ENCODE assay signal across 8 cellular contexts in the genomic region with DNA sequence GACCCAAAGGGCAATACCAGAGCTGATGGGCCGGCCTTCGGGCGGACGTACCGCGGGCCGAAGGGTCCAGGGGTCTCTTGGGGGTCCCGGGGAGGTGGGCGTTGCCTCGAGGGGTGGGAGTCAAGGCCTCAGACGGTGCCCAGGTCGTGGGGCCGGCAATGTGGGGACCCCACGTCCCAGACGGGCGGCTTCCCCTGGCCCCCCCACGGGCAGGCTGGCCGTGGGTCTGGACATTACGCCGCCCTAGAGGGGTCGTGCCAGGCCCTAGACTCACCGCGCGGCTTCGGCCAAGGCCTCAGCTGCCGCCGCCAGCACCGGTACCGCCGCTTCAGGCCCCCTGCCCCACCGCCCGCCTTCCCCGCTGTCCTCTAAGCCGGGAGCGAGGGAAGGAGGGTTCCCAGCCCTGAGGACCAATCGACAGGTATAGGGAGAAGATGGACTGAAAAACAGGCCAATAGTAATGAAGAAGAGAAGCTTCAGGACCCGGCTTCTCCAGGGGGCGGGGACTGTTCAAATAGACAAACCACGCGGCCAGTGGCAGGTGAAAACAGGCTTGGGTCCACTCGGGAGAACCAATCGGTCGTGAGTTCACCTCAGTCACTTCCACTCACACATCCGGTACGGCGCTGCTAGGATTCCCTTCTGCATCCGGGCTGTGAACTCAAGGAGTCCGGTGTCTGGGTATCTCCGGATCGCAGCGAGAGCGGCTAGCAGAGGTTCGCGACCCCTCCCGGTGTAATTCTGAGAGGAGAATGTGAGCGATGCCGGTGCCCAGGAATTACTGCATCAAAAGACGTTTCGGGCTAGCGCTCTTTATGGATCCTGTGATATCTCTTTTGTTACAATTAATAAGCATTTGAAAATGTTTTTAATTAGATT. TPM values are rescaled to one million over a fixed set of nuclear protein-coding genes. Genes with fewer than 3 reads are reported as not detected.
DNase-seq lines count a peak whose midpoint lies in the region; ATAC-seq and TF ChIP-seq lines count a peak whose summit lies in the region.

MTOR (minus strand) TSS at position 381 of the 879 bp plus-strand sequence. CDS start 3,142 bp downstream, outside the sequence.

- H3K9me2 ChIP-seq in SU-DHL-6 (replicated peaks; ENCODE audit: insufficient read depth, low read length): no peaks in the 10 kb centered on the region

- no peaks in the 10 kb centered on the region for H3K9me3 Mint-ChIP-seq in activated naive CD8-positive, alpha-beta T cell treated with anti-CD3 and anti-CD28 coated beads, Interleukin-2, amount 10 ng/mL, durations not matched to agents 7 days and 5 days
- H3K9me3 Mint-ChIP-seq in osteocyte (ENCODE audit: unreplicated experiment): no peaks in the 10 kb centered on the region

- POLR2A ChIA-PET in activated naive CD8-positive, alpha-beta T cell treated with anti-CD3 and anti-CD28 coated beads, Interleukin-2, amount 10 ng/mL, durations not matched to agents 7 days and 5 days (lab: Charles Lee): interaction anchor here (0.7 to 2.6 kb wide), 17 partner anchors 9 to 646 kb away, joined by 3 to 32 read pairs (median 5); partner anchors contain the start of genes EXOSC10, FBXO6 and UBIAD1

- peaks cover 3% of the 10 kb centered on the region for H3K27me3 Mint-ChIP-seq in activated naive CD8-positive, alpha-beta T cell treated with anti-CD3 and anti-CD28 coated beads, Interleukin-2, amount 10 ng/mL, durations not matched to agents 7 days and 5 days
- no peaks in the 10 kb centered on the region for H3K27me3 Mint-ChIP-seq in osteocyte (ENCODE audit: unreplicated experiment)

- no peaks in the 10 kb centered on the region for H4K20me1 ChIP-seq in SU-DHL-6 (ENCODE audit: low read depth, low read length)

- peak within 1 kb of the TSS; percentile 95 for H3K4me3 ChIP-seq in SU-DHL-6 (ENCODE audit: insufficient read depth, low read length, poor library complexity, severe bottlenecking)
- peak within 1 kb of the TSS; percentile 96 for H3K4me3 ChIP-seq in thymus (ENCODE audit: low read length)

- peak; percentile 28; the same call in 1 of the 3 replicates for TF ChIP-seq CTCF in GM12872 (IDR thresholded peaks at IDR 0.05; ENCODE audit: insufficient read depth, low read depth, low read length)
- TF ChIP-seq CTCF in SU-DHL-6 (IDR thresholded peaks at IDR 0.05; ENCODE audit: insufficient read depth, low read length, poor library complexity, severe bottlenecking): peak; percentile 10
- TF ChIP-seq CTCF in osteocyte (IDR thresholded peaks at IDR 0.05): peak; percentile 29

- peaks cover 23% of the 10 kb centered on the region for H3K79me2 ChIP-seq in SU-DHL-6 (ENCODE audit: insufficient read depth, low read length)

- no peaks in the 10 kb centered on the region for H3K36me3 Mint-ChIP-seq in activated naive CD8-positive, alpha-beta T cell treated with anti-CD3 and anti-CD28 coated beads, Interleukin-2, amount 10 ng/mL, durations not matched to agents 7 days and 5 days
- peaks cover 13% of the 10 kb centered on the region for H3K36me3 Mint-ChIP-seq in osteocyte (ENCODE audit: unreplicated experiment)

- ATAC-seq in HG02678 (IDR thresholded peaks at IDR 0.05; ENCODE audit: unreplicated experiment): peak; percentile 99
- ATAC-seq in activated naive CD8-positive, alpha-beta T cell treated with anti-CD3 and anti-CD28 coated beads, Interleukin-2, amount 10 ng/mL, durations not matched to agents 7 days and 5 days (ENCODE audit: low read depth): peak; percentile 98

- DNase-seq in NCI-H128 (lab: John Stamatoyannopoulos, UW; ENCODE audit: unreplicated experiment) (peak; percentile 100), head of caudate nucleus (peak; percentile 95 to 100 (median 99)), osteocyte (ENCODE audit: extremely low spot score, unreplicated experiment) (peak; percentile 99)
- DNase-seq in activated naive CD8-positive, alpha-beta T cell treated with anti-CD3 and anti-CD28 coated beads, Interleukin-2, amount 10 ng/mL, durations not matched to agents 7 days and 5 days: peak; percentile 86

- peaks cover 14% of the 10 kb centered on the region for H3K4me1 Mint-ChIP-seq in activated naive CD8-positive, alpha-beta T cell treated with anti-CD3 and anti-CD28 coated beads, Interleukin-2, amount 10 ng/mL, durations not matched to agents 7 days and 5 days
- peaks cover 12% of the 10 kb centered on the region for H3K4me1 Mint-ChIP-seq in osteocyte (ENCODE audit: unreplicated experiment)

- intact Hi-C loops in head of caudate nucleus (cut with DNase I): no loop called here

- H2AFZ ChIP-seq in SU-DHL-6 (ENCODE audit: low read depth, low read length, severe bottlenecking): peak within 1 kb of the TSS; percentile 73

- H3K4me2 ChIP-seq in SU-DHL-6 (ENCODE audit: low read depth, low read length, poor library complexity, severe bottlenecking): peak within 1 kb of the TSS; percentile 82

- H3K27ac ChIP-seq in SU-DHL-6 (ENCODE audit: low read depth, low read length) (no peak within 1 kb of the TSS), thymus (ENCODE audit: low read depth) (peak within 1 kb of the TSS; percentile 79)

- peak within 1 kb of the TSS; percentile 97 for H3K9ac ChIP-seq in SU-DHL-6 (ENCODE audit: low read length)

- H3F3A ChIP-seq in SU-DHL-6 (ENCODE audit: insufficient read depth): peaks cover 3% of the 10 kb centered on the region; the same call in 1 of the 2 replicates

- H3K9me3 ChIP-seq in SU-DHL-6 (ENCODE audit: insufficient read depth, low read length) (no peaks in the 10 kb centered on the region), thymus (ENCODE audit: control insufficient read depth) (no peaks in the 10 kb centered on the region)

- H3K4me3 Mint-ChIP-seq in activated naive CD8-positive, alpha-beta T cell treated with anti-CD3 and anti-CD28 coated beads, Interleukin-2, amount 10 ng/mL, durations not matched to agents 7 days and 5 days: peak within 1 kb of the TSS; percentile 94
- H3K4me3 Mint-ChIP-seq in osteocyte (ENCODE audit: unreplicated experiment): peak within 1 kb of the TSS; percentile 85

- WGBS in thymus: under 1% methylated on average over 60 of the region's 60 CpGs

- H3K4me1 ChIP-seq in thymus (ENCODE audit: control insufficient read depth, insufficient read depth, low read length): peaks cover 11% of the 10 kb centered on the region

- peak within 1 kb of the TSS; percentile 82 for H3K27ac Mint-ChIP-seq in activated naive CD8-positive, alpha-beta T cell treated with anti-CD3 and anti-CD28 coated beads, Interleukin-2, amount 10 ng/mL, durations not matched to agents 7 days and 5 days
- peak within 1 kb of the TSS; percentile 89 for H3K27ac Mint-ChIP-seq in osteocyte (ENCODE audit: unreplicated experiment)

- H3K27me3 ChIP-seq in SU-DHL-6 (ENCODE audit: low read length) (no peaks in the 10 kb centered on the region), thymus (ENCODE audit: control insufficient read depth, insufficient read depth) (no peaks in the 10 kb centered on the region)

- H3K36me3 ChIP-seq in SU-DHL-6 (ENCODE audit: low read length): peaks cover 5% of the 10 kb centered on the region; the same call in 1 of the 2 replicates
- peaks cover 18% of the 10 kb centered on the region for H3K36me3 ChIP-seq in thymus (ENCODE audit: control insufficient read depth, insufficient read depth)

RNA-seq across cellular contexts. Expression of gene MTOR, which starts in this region (rescaled TPM):
- total RNA-seq in activated naive CD8-positive, alpha-beta T cell treated with anti-CD3 and anti-CD28 coated beads, Interleukin-2, amount 10 ng/mL, durations not matched to agents 7 days and 5 days: 10 to 100 TPM; 40.7 to 45.4 TPM
- total RNA-seq in osteocyte: 40.5 and 42.1 TPM in 2 replicates
- 31.3 TPM for polyA plus RNA-seq in thymus
